ENCODE assay signal across 8 cellular contexts in the genomic region with DNA sequence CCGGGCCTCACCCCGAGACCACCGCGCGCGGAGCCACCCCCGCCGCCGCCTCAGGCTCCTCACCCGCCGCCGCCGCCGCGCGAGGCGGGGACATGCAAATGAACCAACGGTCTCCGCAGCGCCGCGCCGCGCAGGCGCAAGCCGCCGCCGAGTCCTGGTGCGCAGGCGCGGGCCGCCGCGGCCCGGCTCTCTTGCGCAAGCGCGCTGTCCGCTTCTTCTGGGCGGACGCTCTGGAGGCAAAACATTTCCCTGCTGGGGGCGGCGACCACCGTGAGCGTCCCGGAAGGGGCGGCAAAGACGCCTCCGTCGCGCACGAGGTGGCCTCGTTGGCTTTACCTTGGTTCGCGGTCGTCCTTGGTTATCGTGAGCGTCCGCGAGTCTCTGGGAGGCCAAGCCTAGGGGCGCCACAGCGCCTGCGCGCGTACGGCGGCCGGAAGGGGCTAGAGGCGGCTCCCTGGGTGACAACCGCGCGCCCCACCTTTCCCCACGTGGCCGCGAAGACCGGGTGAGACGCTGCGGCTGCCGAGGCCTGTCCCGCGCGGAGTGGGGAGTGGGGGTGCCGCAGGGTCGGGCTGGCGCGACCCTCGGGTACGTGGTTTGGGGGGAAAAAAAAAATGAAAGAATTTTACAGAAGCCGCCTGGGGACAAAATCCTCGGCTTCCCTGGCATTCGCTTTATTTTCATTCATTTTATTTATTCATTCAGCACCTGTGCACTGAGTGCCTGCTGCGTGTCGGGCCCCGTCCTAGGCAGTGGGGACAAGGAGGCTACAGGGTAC. TPM values are rescaled to one million over a fixed set of nuclear protein-coding genes. Genes with fewer than 3 reads are reported as not detected.
A peak's percentile ranks its signal among the peaks of the same experiment; 100 is the strongest.
DNase-seq lines count a peak whose midpoint lies in the region; ATAC-seq and TF ChIP-seq lines count a peak whose summit lies in the region.

A gene (plus strand): TSS at position 178 of the 778 bp plus-strand sequence. CDS start 607 bp downstream, outside the sequence.
A gene (minus strand): TSS at position 92 of the 778 bp plus-strand sequence. CDS start 2,446 bp downstream, outside the sequence.

- peak within 1 kb of the TSS; percentile 92 to 97 for H3K4me3 ChIP-seq in cardiac fibroblast (replicated peaks in 1 of 2; ENCODE audit: low read depth in 2 of 2, low read length in 2 of 2)
- peak within 1 kb of the TSS; percentile 43 to 97 (median 82) for H3K4me3 ChIP-seq in spleen

- peaks cover 15 to 63% (median 33%) of the 10 kb centered on the region in 6 donors for H3K4me1 ChIP-seq in spleen

- peak; percentile 99 for DNase-seq in AG08395 (ENCODE audit: low spot score)
- peak; percentile 73 for DNase-seq in NCI-H345 (lab: John Stamatoyannopoulos, UW)
- peak; percentile 72 to 87 (median 86) for DNase-seq in activated CD4-positive, CD25-positive, alpha-beta regulatory T cell (lab: John Stamatoyannopoulos, UW)
- peak; percentile 86 to 91 for DNase-seq in cardiac fibroblast (ENCODE audit: low read depth in 2 of 2)
- peak; percentile 85 for DNase-seq in iris pigment epithelial cell (ENCODE audit: low read depth)
- peak; percentile 97 for DNase-seq in spleen

- TF ChIP-seq CTCF in cardiac fibroblast (IDR thresholded peaks at IDR 0.05; ENCODE audit: low read depth, low read length) = no peak
- peak in 5 of 11 experiments; percentile 8 to 61 (median 29) for TF ChIP-seq CTCF in spleen (IDR thresholded peaks at IDR 0.05 in 8 of 11, conservative IDR thresholded peaks at IDR 0.05 in 3 of 11)

- in situ Hi-C loops in GM18951 (cut with MboI; ENCODE audit: low sequenced_read_pairs, unreplicated experiment) = no loop called here

- 0 to 1% (median 1%) methylated on average over 33 to 94 of the region's 94 CpGs for WGBS in spleen, 5 donors

- no peaks in the 10 kb centered on the region for H3K27me3 ChIP-seq in spleen (replicated peaks in 1 of 7)

- peak within 1 kb of the TSS; percentile 96 to 99 (median 98) for H3K27ac ChIP-seq in spleen

- peak; percentile 69 for ATAC-seq in HG03175 (IDR thresholded peaks at IDR 0.05; ENCODE audit: unreplicated experiment)

- intact Hi-C loops in spleen (cut with DNase I; ENCODE audit: low total_unique reads) = no loop called here

- peaks cover 0 to 50% (median 19%) of the 10 kb centered on the region in 6 donors for H3K36me3 ChIP-seq in spleen

- H3K9me3 ChIP-seq in spleen = no peaks in the 10 kb centered on the region

- TF ChIP-seq POLR2A in GM18951 (IDR thresholded peaks at IDR 0.05; ENCODE audit: extremely low read depth, insufficient read depth, insufficient read length) = peak; percentile 86
- peak in 1 of 3 donors; percentile 26 for TF ChIP-seq POLR2A in spleen (IDR thresholded peaks at IDR 0.05)

RNA-seq across cellular contexts. Expression of the first gene that starts in this region (rescaled TPM):
- total RNA-seq in spleen = 10 to 100 TPM; 17.2 to 27.4 (median 18.7) TPM
- 10 to 100 TPM; 25.8 to 29.0 (median 28.5) TPM for polyA plus RNA-seq in spleen

RNA-seq across cellular contexts. Expression of the second gene that starts in this region (rescaled TPM):
- 100 to 1,000 TPM in 2 of 7 donors, 10 to 100 TPM in 5; 55.7 to 109 (median 79.1) TPM for total RNA-seq in spleen
- 100 to 1,000 TPM in 2 of 3 donors, 10 to 100 TPM in 1; 54.5 to 127 (median 106) TPM for polyA plus RNA-seq in spleen

Comparison
In these comparisons a context has a peak if more than half of its experiments do, and no peak if none do; other contexts are left out.
1. Peak in every context shown above with its lines: DNase-seq, ATAC-seq, H3K4me3 ChIP-seq and H3K27ac ChIP-seq.